1 cellular context compared by ENCODE assay signal in the genomic region with DNA sequence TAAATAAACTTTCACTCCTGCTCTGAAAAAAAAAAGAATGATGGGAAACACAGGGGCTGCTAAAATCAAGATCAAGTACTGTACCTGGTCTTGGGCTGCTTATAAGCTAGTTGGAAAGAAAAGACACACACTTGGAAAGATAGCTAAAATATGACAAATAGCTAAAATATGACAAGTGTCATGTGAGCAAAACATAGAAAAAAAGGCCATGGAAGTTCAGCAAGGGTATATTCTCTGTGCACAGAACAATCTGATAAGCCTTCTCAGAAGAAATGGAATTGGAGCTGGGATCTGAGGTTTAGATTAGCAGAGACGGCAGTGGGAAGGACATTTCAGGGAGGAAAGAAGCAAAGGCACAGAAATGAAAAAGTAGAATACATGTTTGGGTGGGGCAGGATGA.
TF ChIP-seq lines count a peak whose summit lies in the region.

No MANE protein-coding gene starts in this region.

TF ChIP-seq in K562, 482 proteins besides CTCF, POLR2A, EP300 and RAD21 (continued from another document):
- TF ChIP-seq, protein P1, sequence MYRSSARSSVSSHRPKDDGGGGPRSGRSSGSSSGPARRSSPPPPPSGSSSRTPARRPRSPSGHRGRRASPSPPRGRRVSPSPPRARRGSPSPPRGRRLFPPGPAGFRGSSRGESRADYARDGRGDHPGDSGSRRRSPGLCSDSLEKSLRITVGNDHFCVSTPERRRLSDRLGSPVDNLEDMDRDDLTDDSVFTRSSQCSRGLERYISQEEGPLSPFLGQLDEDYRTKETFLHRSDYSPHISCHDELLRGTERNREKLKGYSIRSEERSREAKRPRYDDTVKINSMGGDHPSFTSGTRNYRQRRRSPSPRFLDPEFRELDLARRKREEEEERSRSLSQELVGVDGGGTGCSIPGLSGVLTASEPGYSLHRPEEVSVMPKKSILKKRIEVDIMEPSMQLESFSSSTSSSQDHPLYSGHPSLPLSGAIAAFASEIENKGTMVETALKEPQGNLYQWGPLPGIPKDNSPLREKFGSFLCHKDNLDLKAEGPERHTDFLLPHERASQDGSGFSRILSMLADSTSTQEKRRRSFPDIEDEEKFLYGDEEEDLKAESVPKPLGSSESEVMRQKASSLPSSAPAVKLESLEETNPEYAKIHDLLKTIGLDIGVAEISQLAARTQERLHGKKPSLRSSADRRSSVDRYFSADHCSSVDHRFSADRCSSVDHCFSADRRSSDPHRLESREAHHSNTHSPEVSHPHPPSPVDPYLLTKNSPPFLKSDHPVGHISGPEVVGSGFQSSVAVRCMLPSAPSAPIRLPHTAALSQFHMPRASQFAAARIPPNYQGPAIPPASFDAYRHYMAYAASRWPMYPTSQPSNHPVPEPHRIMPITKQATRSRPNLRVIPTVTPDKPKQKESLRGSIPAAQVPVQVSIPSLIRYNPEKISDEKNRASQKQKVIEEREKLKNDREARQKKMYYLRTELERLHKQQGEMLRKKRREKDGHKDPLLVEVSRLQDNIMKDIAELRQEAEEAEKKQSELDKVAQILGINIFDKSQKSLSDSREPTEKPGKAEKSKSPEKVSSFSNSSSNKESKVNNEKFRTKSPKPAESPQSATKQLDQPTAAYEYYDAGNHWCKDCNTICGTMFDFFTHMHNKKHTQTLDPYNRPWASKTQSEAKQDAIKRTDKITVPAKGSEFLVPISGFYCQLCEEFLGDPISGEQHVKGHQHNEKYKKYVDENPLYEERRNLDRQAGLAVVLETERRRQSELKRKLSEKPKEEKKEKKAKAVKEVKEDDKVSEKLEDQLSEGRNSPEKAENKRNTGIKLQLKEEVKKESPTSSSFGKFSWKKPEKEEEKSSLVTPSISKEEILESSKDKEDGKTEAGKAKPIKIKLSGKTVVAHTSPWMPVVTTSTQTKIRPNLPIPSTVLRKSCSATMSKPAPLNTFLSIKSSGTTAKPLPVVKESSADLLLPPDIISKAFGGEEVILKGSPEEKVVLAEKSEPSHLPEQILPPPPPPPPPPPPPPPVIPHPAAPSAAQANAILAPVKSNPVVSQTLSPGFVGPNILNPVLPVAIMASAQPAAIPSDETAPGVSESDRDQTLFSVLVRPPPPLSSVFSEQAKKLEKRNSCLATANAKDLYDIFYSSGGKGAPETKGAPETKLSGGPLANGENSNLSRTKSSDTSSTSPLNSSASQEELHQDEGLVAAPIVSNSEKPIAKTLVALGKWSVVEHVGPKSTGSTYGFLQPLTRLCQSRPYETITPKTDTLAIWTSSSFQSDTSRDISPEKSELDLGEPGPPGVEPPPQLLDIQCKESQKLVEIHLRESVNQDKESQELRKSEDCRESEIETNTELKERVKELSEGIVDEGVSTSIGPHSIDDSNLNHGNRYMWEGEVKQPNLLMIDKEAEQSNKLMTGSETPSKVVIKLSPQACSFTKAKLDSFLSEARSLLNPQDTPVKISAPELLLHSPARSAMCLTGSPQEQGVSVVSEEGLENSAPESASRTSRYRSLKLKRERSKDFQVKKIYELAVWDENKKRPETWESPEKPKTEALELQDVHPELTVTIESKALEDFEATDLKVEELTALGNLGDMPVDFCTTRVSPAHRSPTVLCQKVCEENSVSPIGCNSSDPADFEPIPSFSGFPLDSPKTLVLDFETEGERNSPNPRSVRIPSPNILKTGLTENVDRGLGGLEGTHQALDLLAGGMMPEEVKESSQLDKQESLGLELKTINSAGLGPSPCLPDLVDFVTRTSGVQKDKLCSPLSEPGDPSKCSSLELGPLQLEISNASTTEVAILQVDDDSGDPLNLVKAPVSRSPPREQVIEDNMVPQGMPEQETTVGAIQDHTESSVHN (IDR thresholded peaks at IDR 0.05; ENCODE audit: borderline replicate concordance in 1 of 2, low read depth in 1 of 2), result 0 out of 4 replicates have a peak, but pooled peaks of 1 of the 2 experiments have one; percentile 16
- TF ChIP-seq SOX6 (IDR thresholded peaks at IDR 0.05) (peak; percentile 44; the same call in 1 of the 2 replicates), DPF2 (IDR thresholded peaks at IDR 0.05) (0 out of 2 replicates have a peak, but pooled peaks have one; percentile 16), SMARCE1 (IDR thresholded peaks at IDR 0.05) (peak; percentile 47; the same call in 1 of the 2 replicates), RCOR1 (IDR thresholded peaks at IDR 0.05; ENCODE audit: borderline replicate concordance in 1 of 2, low read depth in 2 of 2, low read length in 2 of 2) (peak in 1 of 2 experiments; percentile 9; a peak in 1 of 4 replicates), HDAC2 (IDR thresholded peaks at IDR 0.05) (no peak), ZNF57 (CRISPR knock-in tag; IDR thresholded peaks at IDR 0.05) (no peak), ZNF124 (CRISPR knock-in tag; IDR thresholded peaks at IDR 0.05) (no peak), PTTG1 (tag; IDR thresholded peaks at IDR 0.05; ENCODE audit: low read depth) (no peak)
- TF ChIP-seq, protein P2, sequence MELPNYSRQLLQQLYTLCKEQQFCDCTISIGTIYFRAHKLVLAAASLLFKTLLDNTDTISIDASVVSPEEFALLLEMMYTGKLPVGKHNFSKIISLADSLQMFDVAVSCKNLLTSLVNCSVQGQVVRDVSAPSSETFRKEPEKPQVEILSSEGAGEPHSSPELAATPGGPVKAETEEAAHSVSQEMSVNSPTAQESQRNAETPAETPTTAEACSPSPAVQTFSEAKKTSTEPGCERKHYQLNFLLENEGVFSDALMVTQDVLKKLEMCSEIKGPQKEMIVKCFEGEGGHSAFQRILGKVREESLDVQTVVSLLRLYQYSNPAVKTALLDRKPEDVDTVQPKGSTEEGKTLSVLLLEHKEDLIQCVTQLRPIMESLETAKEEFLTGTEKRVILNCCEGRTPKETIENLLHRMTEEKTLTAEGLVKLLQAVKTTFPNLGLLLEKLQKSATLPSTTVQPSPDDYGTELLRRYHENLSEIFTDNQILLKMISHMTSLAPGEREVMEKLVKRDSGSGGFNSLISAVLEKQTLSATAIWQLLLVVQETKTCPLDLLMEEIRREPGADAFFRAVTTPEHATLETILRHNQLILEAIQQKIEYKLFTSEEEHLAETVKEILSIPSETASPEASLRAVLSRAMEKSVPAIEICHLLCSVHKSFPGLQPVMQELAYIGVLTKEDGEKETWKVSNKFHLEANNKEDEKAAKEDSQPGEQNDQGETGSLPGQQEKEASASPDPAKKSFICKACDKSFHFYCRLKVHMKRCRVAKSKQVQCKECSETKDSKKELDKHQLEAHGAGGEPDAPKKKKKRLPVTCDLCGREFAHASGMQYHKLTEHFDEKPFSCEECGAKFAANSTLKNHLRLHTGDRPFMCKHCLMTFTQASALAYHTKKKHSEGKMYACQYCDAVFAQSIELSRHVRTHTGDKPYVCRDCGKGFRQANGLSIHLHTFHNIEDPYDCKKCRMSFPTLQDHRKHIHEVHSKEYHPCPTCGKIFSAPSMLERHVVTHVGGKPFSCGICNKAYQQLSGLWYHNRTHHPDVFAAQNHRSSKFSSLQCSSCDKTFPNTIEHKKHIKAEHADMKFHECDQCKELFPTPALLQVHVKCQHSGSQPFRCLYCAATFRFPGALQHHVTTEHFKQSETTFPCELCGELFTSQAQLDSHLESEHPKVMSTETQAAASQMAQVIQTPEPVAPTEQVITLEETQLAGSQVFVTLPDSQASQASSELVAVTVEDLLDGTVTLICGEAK (IDR thresholded peaks at IDR 0.05), result peak; percentile 69
- TF ChIP-seq, protein P2 (CRISPR knock-in tag; IDR thresholded peaks at IDR 0.05), result no peak
- TF ChIP-seq, protein P3, sequence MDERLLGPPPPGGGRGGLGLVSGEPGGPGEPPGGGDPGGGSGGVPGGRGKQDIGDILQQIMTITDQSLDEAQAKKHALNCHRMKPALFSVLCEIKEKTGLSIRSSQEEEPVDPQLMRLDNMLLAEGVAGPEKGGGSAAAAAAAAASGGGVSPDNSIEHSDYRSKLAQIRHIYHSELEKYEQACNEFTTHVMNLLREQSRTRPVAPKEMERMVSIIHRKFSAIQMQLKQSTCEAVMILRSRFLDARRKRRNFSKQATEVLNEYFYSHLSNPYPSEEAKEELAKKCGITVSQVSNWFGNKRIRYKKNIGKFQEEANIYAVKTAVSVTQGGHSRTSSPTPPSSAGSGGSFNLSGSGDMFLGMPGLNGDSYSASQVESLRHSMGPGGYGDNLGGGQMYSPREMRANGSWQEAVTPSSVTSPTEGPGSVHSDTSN (CRISPR knock-in tag; IDR thresholded peaks at IDR 0.05; ENCODE audit: low read depth), result no peak
- TF ChIP-seq, protein P3 (tag; conservative IDR thresholded peaks at IDR 0.05; ENCODE audit: low read depth), result peak; percentile 28; the same call in 1 of the 2 replicates
- TF ChIP-seq, protein P4, sequence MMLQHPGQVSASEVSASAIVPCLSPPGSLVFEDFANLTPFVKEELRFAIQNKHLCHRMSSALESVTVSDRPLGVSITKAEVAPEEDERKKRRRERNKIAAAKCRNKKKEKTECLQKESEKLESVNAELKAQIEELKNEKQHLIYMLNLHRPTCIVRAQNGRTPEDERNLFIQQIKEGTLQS (IDR thresholded peaks at IDR 0.05), result peak; percentile 25; the same call in 1 of the 2 replicates
- TF ChIP-seq, protein P4 (CRISPR knock-in tag; conservative IDR thresholded peaks at IDR 0.05), result no peak
- TF ChIP-seq, protein P5, sequence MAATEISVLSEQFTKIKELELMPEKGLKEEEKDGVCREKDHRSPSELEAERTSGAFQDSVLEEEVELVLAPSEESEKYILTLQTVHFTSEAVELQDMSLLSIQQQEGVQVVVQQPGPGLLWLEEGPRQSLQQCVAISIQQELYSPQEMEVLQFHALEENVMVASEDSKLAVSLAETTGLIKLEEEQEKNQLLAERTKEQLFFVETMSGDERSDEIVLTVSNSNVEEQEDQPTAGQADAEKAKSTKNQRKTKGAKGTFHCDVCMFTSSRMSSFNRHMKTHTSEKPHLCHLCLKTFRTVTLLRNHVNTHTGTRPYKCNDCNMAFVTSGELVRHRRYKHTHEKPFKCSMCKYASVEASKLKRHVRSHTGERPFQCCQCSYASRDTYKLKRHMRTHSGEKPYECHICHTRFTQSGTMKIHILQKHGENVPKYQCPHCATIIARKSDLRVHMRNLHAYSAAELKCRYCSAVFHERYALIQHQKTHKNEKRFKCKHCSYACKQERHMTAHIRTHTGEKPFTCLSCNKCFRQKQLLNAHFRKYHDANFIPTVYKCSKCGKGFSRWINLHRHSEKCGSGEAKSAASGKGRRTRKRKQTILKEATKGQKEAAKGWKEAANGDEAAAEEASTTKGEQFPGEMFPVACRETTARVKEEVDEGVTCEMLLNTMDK (IDR thresholded peaks at IDR 0.05; ENCODE audit: borderline replicate concordance, insufficient read depth, low read depth, low read length, poor library complexity, severe bottlenecking), result no peak
